ENCODE assay signal across 9 cellular contexts in the genomic region with DNA sequence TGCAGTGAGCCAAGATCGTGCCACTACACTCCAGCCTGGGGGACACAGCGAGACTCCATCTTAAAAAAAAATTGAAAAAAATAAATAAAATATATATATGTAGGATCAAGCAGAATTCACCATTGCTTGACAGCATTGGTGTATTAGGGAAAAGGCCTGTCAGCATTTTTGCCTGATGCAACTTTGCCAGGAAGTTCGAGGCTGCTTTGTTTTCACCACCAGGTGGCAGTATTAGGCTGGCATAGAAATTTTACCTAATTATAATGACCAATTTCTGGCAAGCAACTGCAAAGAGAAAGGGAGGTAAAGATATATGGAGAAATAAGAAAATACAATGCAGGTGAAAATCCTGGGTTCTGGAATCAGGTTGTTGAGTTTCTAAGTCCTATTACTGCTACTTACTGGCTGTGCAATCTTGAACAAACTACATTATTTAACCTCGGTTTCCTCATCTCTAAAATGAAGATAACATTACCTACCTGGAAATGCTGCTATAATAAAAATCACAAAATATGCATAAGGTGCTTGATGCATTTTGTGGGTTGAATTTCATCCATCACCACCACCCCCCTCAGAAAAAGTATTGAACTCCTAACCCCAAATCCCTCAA. TPM values are rescaled to one million over a fixed set of nuclear protein-coding genes. Genes with fewer than 3 reads are reported as not detected.
DNase-seq lines count a peak whose midpoint lies in the region; ATAC-seq and TF ChIP-seq lines count a peak whose summit lies in the region.
"Had no signal": no experiment of that assay in that cellular context is flagged by ENCODE, and none has a peak within 500 bp of the region (broad histone marks: within the 10 kb centered on the region; RNA-seq: fewer than 3 reads in every experiment).

No MANE protein-coding gene starts in this region.

- no peaks in the 10 kb centered on the region for H3K4me1 Mint-ChIP-seq in activated naive CD8-positive, alpha-beta T cell treated with anti-CD3 and anti-CD28 coated beads, Interleukin-2, amount 50 U/mL, for 24 hours

- intact Hi-C loops in heart left ventricle (cut with DNase I), result loop anchor here (1.0 to 10.0 kb wide), 8 partner anchors 37 to 280 kb away; a partner anchor contains a TSS

- DNase-seq in GF-D8 (lab: John Stamatoyannopoulos, UW), result peak; percentile 62
- DNase-seq in NCI-H128 (lab: John Stamatoyannopoulos, UW; ENCODE audit: unreplicated experiment), result peak; percentile 53
- DNase-seq in SW480 (ENCODE audit: low spot score), result peak; percentile 59
- peak; percentile 67 for DNase-seq in activated naive CD8-positive, alpha-beta T cell treated with anti-CD3 and anti-CD28 coated beads, Interleukin-2, amount 50 U/mL, for 24 hours
- DNase-seq in heart left ventricle, result peak in 4 of 5 donors; percentile 48 to 64 (median 56)
- peak; percentile 37 for DNase-seq in retinal pigment epithelial cell (ENCODE audit: low read depth)

- no peaks in the 10 kb centered on the region for H3K9me3 ChIP-seq in heart left ventricle

- no peak overlapping the region for H3K27ac ChIP-seq in heart left ventricle

- H3K27ac Mint-ChIP-seq in activated naive CD8-positive, alpha-beta T cell treated with anti-CD3 and anti-CD28 coated beads, Interleukin-2, amount 50 U/mL, for 24 hours, result no peak overlapping the region
- H3K27ac Mint-ChIP-seq: dendritic cell treated with granulocyte-macrophage colony-stimulating factor and Interleukin-4, amounts not matched to agents 40 ng/mL and 50 ng/mL, for 4 days had no signal

- WGBS in heart left ventricle, 4 donors, result 68 to 70% (median 69%) methylated on average over 4 of the region's 4 CpGs

- no peaks in the 10 kb centered on the region for H3K27me3 ChIP-seq in heart left ventricle

- no peaks in the 10 kb centered on the region for H3K36me3 ChIP-seq in heart left ventricle

- TF ChIP-seq CTCF in heart left ventricle (IDR thresholded peaks at IDR 0.05), result peak; percentile 77 to 96 (median 92)
- TF ChIP-seq CTCF in retinal pigment epithelial cell (conservative IDR thresholded peaks at IDR 0.05; ENCODE audit: low read depth, low read length), result peak; percentile 87

- H3K9me3 Mint-ChIP-seq in activated naive CD8-positive, alpha-beta T cell treated with anti-CD3 and anti-CD28 coated beads, Interleukin-2, amount 50 U/mL, for 24 hours, result no peaks in the 10 kb centered on the region
- H3K9me3 Mint-ChIP-seq: dendritic cell treated with granulocyte-macrophage colony-stimulating factor and Interleukin-4, amounts not matched to agents 40 ng/mL and 50 ng/mL, for 4 days had no signal

- no peak overlapping the region for H3K4me3 Mint-ChIP-seq in activated naive CD8-positive, alpha-beta T cell treated with anti-CD3 and anti-CD28 coated beads, Interleukin-2, amount 50 U/mL, for 24 hours
- H3K4me3 Mint-ChIP-seq: dendritic cell treated with granulocyte-macrophage colony-stimulating factor and Interleukin-4, amounts not matched to agents 40 ng/mL and 50 ng/mL, for 4 days had no signal

- H3K27me3 Mint-ChIP-seq in activated naive CD8-positive, alpha-beta T cell treated with anti-CD3 and anti-CD28 coated beads, Interleukin-2, amount 50 U/mL, for 24 hours, result no peaks in the 10 kb centered on the region

- no peak for TF ChIP-seq POLR2A in heart left ventricle (IDR thresholded peaks at IDR 0.05)

- H3K4me3 ChIP-seq in heart left ventricle (no peak overlapping the region), retinal pigment epithelial cell (ENCODE audit: low read length) (no peak overlapping the region)

- ATAC-seq in activated naive CD8-positive, alpha-beta T cell treated with anti-CD3 and anti-CD28 coated beads, Interleukin-2, amount 50 U/mL, for 24 hours, result no peak
- ATAC-seq in heart left ventricle, result peak in 2 of 4 donors; percentile 52 to 63
- ATAC-seq in GM19397 (IDR thresholded peaks at IDR 0.05; ENCODE audit: unreplicated experiment), result no peak
- ATAC-seq in GM18909 (IDR thresholded peaks at IDR 0.05; ENCODE audit: poor library complexity, unreplicated experiment), result no peak

- peaks cover 0 to 15% (median 0%) of the 10 kb centered on the region in 12 donors for H3K4me1 ChIP-seq in heart left ventricle

- peaks cover 10% of the 10 kb centered on the region for H3K36me3 Mint-ChIP-seq in activated naive CD8-positive, alpha-beta T cell treated with anti-CD3 and anti-CD28 coated beads, Interleukin-2, amount 50 U/mL, for 24 hours (ENCODE audit: low read depth)

RNA-seq across cellular contexts. Expression of a gene that starts 24.7 kb away (rescaled TPM):
- 1 to 10 TPM; 2.1 to 6.9 (median 2.8) TPM for total RNA-seq in heart left ventricle
- polyA plus RNA-seq in heart left ventricle, result 1 to 10 TPM; 1.2 to 4.4 TPM

RNA-seq across cellular contexts. Expression of a gene that starts 37.0 kb away (rescaled TPM):
- 10 to 100 TPM; 15.9 to 45.8 (median 27.7) TPM for total RNA-seq in heart left ventricle
- 10 to 100 TPM in 1 of 2 donors, 1 to 10 TPM in 1; 4.1 to 23.1 TPM for polyA plus RNA-seq in heart left ventricle

RNA-seq across cellular contexts. Expression of a gene that starts 50.6 kb away (rescaled TPM):
- total RNA-seq in heart left ventricle, result not detected
- not detected for polyA plus RNA-seq in heart left ventricle

RNA-seq across cellular contexts. Expression of a gene that starts 53.0 kb away (rescaled TPM):
- not detected for total RNA-seq in heart left ventricle
- polyA plus RNA-seq in heart left ventricle, result not detected
